In genomic region chr12:66359300-66359699, GRCh38 we compare ENCODE assay signal across 23 cellular contexts.
"Had no signal": no experiment of that assay in that cellular context is flagged by ENCODE, and none has a peak within 500 bp of the region (broad histone marks: within the 10 kb centered on the region; RNA-seq: fewer than 3 reads in every experiment).

No MANE protein-coding gene starts in this region.

- DNase-seq: Kasumi-1; MM.1S; NCI-H1092 treated with DMSO at 0.1 percent for 48 hours; NCI-H1417; NCI-H1436 treated with DMSO at 0.1 percent for 48 hours; NCI-H1694; NCI-H187 treated with DMSO at 0.1 percent for 48 hours; NCI-H2029 treated with DMSO at 0.1 percent for 48 hours; NCI-H2171 treated with DMSO at 0.1 percent for 48 hours; NCI-H345; NCI-H446 treated with DMSO at 0.1 percent for 48 hours; NCI-H524; NCI-H526 treated with DMSO at 0.1 percent for 48 hours; NCI-H748 treated with DMSO at 0.1 percent for 48 hours; NK-92 treated with Interleukin-12 subunit alpha and Interleukin-12 subunit beta, amount 100 ng/mL, for 24 hours; OCI-M1; PC-9; Peyer's patch; SHP77 treated with DMSO at 0.1 percent for 48 hours; SJCRH30 had no signal

- H3K4me1 ChIP-seq: Peyer's patch, SJCRH30 had no signal

- H3K36me3 ChIP-seq: Peyer's patch, SJCRH30 had no signal

- H3K27me3 ChIP-seq: Peyer's patch, SJCRH30 had no signal

- H3K27ac ChIP-seq: HL-60, KMS-11, PC-9, Peyer's patch, SJCRH30 had no signal

- H3K9me3 ChIP-seq: Peyer's patch, SJCRH30 had no signal

- H3K4me3 ChIP-seq: K562, PC-9, Peyer's patch, SJCRH30 had no signal
